In the genomic region with DNA sequence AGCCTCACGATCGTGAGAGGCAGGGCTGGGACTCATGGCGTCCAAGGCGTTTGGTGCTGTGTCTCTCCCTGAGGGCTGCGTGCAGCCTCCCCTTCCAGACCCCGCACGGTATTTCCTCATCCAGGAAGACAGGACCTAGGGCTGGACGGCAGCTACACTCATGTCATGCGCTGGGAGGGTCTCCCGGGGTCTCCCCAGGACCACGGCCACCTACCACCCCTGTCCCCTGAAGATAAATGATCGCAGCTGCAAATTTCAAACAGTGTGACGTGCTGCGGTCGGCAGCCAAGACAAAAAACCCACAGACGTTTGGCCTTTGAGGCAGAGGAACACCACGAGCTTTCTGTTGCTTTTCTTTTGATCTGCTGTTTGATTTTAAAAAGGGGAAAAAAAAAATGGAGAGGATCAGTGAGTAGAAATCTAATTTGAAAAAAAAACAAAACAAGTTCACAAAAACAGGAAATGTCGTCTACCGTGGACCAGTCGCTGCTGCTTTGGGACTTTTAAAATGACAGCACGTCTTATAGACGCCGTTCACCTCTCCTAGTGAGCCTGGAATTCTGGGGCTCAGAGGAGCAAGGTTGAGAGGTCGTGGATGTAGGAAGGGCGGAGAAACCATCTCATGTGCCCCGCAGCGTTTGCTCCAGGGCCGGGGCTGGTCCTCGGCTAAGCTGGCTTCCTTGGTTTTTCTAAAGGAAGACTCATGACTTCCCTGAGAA, we compare ENCODE assay signal across 1 cellular context.
TF ChIP-seq lines count a peak whose summit lies in the region.

No MANE protein-coding gene starts in this region.

TF ChIP-seq in GM12878, 131 proteins besides CTCF, POLR2A, EP300 and RAD21 (continued from another document):
- TF ChIP-seq, protein P1, sequence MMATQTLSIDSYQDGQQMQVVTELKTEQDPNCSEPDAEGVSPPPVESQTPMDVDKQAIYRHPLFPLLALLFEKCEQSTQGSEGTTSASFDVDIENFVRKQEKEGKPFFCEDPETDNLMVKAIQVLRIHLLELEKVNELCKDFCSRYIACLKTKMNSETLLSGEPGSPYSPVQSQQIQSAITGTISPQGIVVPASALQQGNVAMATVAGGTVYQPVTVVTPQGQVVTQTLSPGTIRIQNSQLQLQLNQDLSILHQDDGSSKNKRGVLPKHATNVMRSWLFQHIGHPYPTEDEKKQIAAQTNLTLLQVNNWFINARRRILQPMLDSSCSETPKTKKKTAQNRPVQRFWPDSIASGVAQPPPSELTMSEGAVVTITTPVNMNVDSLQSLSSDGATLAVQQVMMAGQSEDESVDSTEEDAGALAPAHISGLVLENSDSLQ (IDR thresholded peaks at IDR 0.05) = peak; percentile 70; the same call in 1 of the 2 replicates
- TF ChIP-seq, protein P2, sequence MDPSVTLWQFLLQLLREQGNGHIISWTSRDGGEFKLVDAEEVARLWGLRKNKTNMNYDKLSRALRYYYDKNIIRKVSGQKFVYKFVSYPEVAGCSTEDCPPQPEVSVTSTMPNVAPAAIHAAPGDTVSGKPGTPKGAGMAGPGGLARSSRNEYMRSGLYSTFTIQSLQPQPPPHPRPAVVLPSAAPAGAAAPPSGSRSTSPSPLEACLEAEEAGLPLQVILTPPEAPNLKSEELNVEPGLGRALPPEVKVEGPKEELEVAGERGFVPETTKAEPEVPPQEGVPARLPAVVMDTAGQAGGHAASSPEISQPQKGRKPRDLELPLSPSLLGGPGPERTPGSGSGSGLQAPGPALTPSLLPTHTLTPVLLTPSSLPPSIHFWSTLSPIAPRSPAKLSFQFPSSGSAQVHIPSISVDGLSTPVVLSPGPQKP (IDR thresholded peaks at IDR 0.05; ENCODE audit: low read depth, low read length) = no peak; the same call in 1 of the 2 replicates
- TF ChIP-seq, protein P3, sequence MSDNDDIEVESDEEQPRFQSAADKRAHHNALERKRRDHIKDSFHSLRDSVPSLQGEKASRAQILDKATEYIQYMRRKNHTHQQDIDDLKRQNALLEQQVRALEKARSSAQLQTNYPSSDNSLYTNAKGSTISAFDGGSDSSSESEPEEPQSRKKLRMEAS (IDR thresholded peaks at IDR 0.05; ENCODE audit: low read depth, low read length) = no peak
- TF ChIP-seq IKZF2 (IDR thresholded peaks at IDR 0.05) (peak; percentile 70 to 71), BACH1 (IDR thresholded peaks at IDR 0.05; ENCODE audit: borderline replicate concordance) (no peak), YBX1 (IDR thresholded peaks at IDR 0.05) (no peak)
- TF ChIP-seq, protein P4, sequence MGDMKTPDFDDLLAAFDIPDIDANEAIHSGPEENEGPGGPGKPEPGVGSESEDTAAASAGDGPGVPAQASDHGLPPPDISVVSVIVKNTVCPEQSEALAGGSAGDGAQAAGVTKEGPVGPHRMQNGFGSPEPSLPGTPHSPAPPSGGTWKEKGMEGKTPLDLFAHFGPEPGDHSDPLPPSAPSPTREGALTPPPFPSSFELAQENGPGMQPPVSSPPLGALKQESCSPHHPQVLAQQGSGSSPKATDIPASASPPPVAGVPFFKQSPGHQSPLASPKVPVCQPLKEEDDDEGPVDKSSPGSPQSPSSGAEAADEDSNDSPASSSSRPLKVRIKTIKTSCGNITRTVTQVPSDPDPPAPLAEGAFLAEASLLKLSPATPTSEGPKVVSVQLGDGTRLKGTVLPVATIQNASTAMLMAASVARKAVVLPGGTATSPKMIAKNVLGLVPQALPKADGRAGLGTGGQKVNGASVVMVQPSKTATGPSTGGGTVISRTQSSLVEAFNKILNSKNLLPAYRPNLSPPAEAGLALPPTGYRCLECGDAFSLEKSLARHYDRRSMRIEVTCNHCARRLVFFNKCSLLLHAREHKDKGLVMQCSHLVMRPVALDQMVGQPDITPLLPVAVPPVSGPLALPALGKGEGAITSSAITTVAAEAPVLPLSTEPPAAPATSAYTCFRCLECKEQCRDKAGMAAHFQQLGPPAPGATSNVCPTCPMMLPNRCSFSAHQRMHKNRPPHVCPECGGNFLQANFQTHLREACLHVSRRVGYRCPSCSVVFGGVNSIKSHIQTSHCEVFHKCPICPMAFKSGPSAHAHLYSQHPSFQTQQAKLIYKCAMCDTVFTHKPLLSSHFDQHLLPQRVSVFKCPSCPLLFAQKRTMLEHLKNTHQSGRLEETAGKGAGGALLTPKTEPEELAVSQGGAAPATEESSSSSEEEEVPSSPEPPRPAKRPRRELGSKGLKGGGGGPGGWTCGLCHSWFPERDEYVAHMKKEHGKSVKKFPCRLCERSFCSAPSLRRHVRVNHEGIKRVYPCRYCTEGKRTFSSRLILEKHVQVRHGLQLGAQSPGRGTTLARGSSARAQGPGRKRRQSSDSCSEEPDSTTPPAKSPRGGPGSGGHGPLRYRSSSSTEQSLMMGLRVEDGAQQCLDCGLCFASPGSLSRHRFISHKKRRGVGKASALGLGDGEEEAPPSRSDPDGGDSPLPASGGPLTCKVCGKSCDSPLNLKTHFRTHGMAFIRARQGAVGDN (IDR thresholded peaks at IDR 0.05) = peak; percentile 59; the same call in 1 of the 2 replicates
TF ChIP-seq in GM12878: peak in this region for 35.
